32 cellular contexts compared by ENCODE assay signal in the genomic region with DNA sequence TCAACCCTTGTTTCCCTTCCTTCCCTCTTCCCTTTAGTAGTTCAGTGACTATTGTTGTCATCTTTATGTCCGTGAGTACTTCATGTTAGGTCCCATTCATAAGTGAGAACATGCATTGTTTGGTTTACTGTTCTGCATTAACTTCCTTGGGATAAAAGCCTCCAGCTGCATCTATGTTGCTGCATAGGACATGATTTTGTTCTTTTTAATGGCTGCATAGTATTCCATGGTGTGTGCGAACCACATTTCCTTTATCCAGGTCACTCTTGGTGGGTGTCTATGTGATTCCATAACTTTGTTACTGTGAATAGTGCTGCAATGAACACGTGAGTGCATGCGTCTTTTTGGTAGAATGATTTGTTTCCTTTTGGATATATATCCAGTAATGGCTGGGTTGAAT.
"Had no signal": no experiment of that assay in that cellular context is flagged by ENCODE, and none has a peak within 500 bp of the region (broad histone marks: within the 10 kb centered on the region; RNA-seq: fewer than 3 reads in every experiment).

No MANE protein-coding gene starts in this region.

- FAIRE-seq: astrocyte had no signal

- H3K36me3 ChIP-seq: adrenal gland, brain microvascular endothelial cell, breast epithelium, WERI-Rb-1 had no signal

- H3K4me3 ChIP-seq: adrenal gland, body of pancreas, breast epithelium had no signal

- H3K27ac ChIP-seq: adrenal gland, body of pancreas, brain microvascular endothelial cell, breast epithelium, WERI-Rb-1 had no signal

- DNase-seq: activated CD4-positive, alpha-beta memory T cell treated with anti-CD3 and anti-CD28 coated beads, Interleukin-2, amount 10 ng/mL, durations not matched to agents 7 days and 5 days; activated CD4-positive, alpha-beta T cell treated with anti-CD3 and anti-CD28 coated beads for 1 hour; activated CD4-positive, alpha-beta T cell treated with anti-CD3 and anti-CD28 coated beads for 36 hours; activated CD4-positive, alpha-beta T cell treated with anti-CD3 and anti-CD28 coated beads for 48 hours; activated CD4-positive, alpha-beta T cell treated with anti-CD3 and anti-CD28 coated beads, Interleukin-2, amount 10 ng/mL, durations not matched to agents 7 days and 5 days; activated CD4-positive, alpha-beta T cell treated with anti-CD3 and anti-CD28 coated beads, Interleukin-2, amount 50 U/mL, for 48 hours; activated CD4-positive, CD25-positive, alpha-beta regulatory T cell; activated CD8-positive, alpha-beta memory T cell treated with anti-CD3 and anti-CD28 coated beads for 24 hours; activated CD8-positive, alpha-beta memory T cell treated with anti-CD3 and anti-CD28 coated beads, Interleukin-2, amount 10 ng/mL, durations not matched to agents 7 days and 5 days; activated CD8-positive, alpha-beta memory T cell treated with anti-CD3 and anti-CD28 coated beads, Interleukin-2, amount 50 U/mL, for 48 hours; activated CD8-positive, alpha-beta T cell treated with anti-CD3 and anti-CD28 coated beads, Interleukin-2, amount 10 ng/mL, durations not matched to agents 7 days and 5 days; activated effector memory CD4-positive, alpha-beta T cell treated with anti-CD3 and anti-CD28 coated beads, Interleukin-2, amount 50 U/mL, for 16 hours; activated gamma-delta T cell treated with Interleukin-2 at 50 U/mL for 16 hours; activated naive CD4-positive, alpha-beta T cell; activated naive CD4-positive, alpha-beta T cell treated with anti-CD3 and anti-CD28 coated beads for 36 hours; activated naive CD4-positive, alpha-beta T cell treated with anti-CD3 and anti-CD28 coated beads, Interleukin-2, amount 50 U/mL, for 16 hours; activated naive CD8-positive, alpha-beta T cell treated with anti-CD3 and anti-CD28 coated beads for 36 hours; activated T-cell treated with anti-CD3 and anti-CD28 coated beads, Interleukin-2, amount 50 U/mL, for 24 hours; activated T-cell treated with anti-CD3 and anti-CD28 coated beads, Interleukin-2, amount 50 U/mL, for 48 hours; adrenal gland; amniotic stem cell; body of pancreas; brain microvascular endothelial cell; central memory CD4-positive, alpha-beta T cell; T-helper 1 cell; T-helper 9 cell; WERI-Rb-1 had no signal

- ATAC-seq: activated CD4-positive, alpha-beta T cell treated with anti-CD3 and anti-CD28 coated beads for 36 hours; activated CD4-positive, CD25-positive, alpha-beta regulatory T cell treated with anti-CD3 and anti-CD28 coated beads, Interleukin-2, amount 50 U/mL, for 24 hours; activated CD8-positive, alpha-beta memory T cell treated with anti-CD3 and anti-CD28 coated beads, Interleukin-2, amount 10 ng/mL, durations not matched to agents 7 days and 5 days; activated CD8-positive, alpha-beta T cell treated with anti-CD3 and anti-CD28 coated beads, Interleukin-2, amount 10 ng/mL, durations not matched to agents 7 days and 5 days; activated naive CD4-positive, alpha-beta T cell treated with anti-CD3 and anti-CD28 coated beads, Interleukin-2, amount 50 U/mL, for 72 hours; body of pancreas; WTC11 had no signal

- H3K4me1 ChIP-seq: adrenal gland, body of pancreas, breast epithelium had no signal

- H3K9me3 ChIP-seq: adrenal gland, body of pancreas, breast epithelium had no signal

- H3K27me3 ChIP-seq: adrenal gland, body of pancreas, brain microvascular endothelial cell, breast epithelium had no signal
